ENCODE assay signal across 16 cellular contexts in genomic region chr1:9676815-9677393, GRCh38. TPM values are rescaled to one million over a fixed set of nuclear protein-coding genes. Genes with fewer than 3 reads are reported as not detected.
A peak's percentile ranks its signal among the peaks of the same experiment; 100 is the strongest.
DNase-seq lines count a peak whose midpoint lies in the region; ATAC-seq and TF ChIP-seq lines count a peak whose summit lies in the region.
"Had no signal": no experiment of that assay in that cellular context is flagged by ENCODE, and none has a peak within 500 bp of the region (broad histone marks: within the 10 kb centered on the region; RNA-seq: fewer than 3 reads in every experiment).

No MANE protein-coding gene starts in this region.

- WGBS in IMR-90 (ENCODE audit: extremely low coverage in 2 of 2, insufficient read length in 1 of 2), 2 experiments, result 57% methylated on average over 5 of the region's 10 CpGs; no CpG with 5 or more reads in 1 of the 2 experiments

- H3K27ac ChIP-seq in IMR-90 (ENCODE audit: insufficient read depth, low read length), result no peak overlapping the region
- no peak overlapping the region for H3K27ac ChIP-seq in osteoblast (ENCODE audit: low read depth, low read length)
- H3K27ac ChIP-seq: heart right ventricle, neural progenitor cell, testis had no signal

- H3K4me1 Mint-ChIP-seq in T-helper 1 cell treated with Interleukin-12 subunit alpha and Interleukin-12 subunit beta and Interleukin-4 antibody, amounts not matched to agents 30 μg/mL and 1 μg/mL, for 36 hours (ENCODE audit: low read depth), result peaks cover 30% of the 10 kb centered on the region
- peaks cover 55% of the 10 kb centered on the region for H3K4me1 Mint-ChIP-seq in activated naive CD8-positive, alpha-beta T cell treated with anti-CD3 and anti-CD28 coated beads, Interleukin-2, amount 10 ng/mL, durations not matched to agents 7 days and 5 days
- H3K4me1 Mint-ChIP-seq in chondrocyte (ENCODE audit: low read depth), result no peaks in the 10 kb centered on the region

- H2BK5ac ChIP-seq in IMR-90 (ENCODE audit: low read depth, low read length, poor library complexity, severe bottlenecking), result no peak overlapping the region

- no peak overlapping the region for H3K4me3 Mint-ChIP-seq in T-helper 1 cell treated with Interleukin-12 subunit alpha and Interleukin-12 subunit beta and Interleukin-4 antibody, amounts not matched to agents 30 μg/mL and 1 μg/mL, for 36 hours
- no peak overlapping the region for H3K4me3 Mint-ChIP-seq in activated naive CD8-positive, alpha-beta T cell treated with anti-CD3 and anti-CD28 coated beads, Interleukin-2, amount 10 ng/mL, durations not matched to agents 7 days and 5 days
- H3K4me3 Mint-ChIP-seq in chondrocyte (ENCODE audit: unreplicated experiment), result no peak overlapping the region
- H3K4me3 Mint-ChIP-seq: neural progenitor cell had no signal

- no peak overlapping the region for H3K4me2 ChIP-seq in IMR-90 (ENCODE audit: low read depth, low read length)
- no peak overlapping the region for H3K4me2 ChIP-seq in osteoblast (ENCODE audit: insufficient read depth, low read length)
- H3K4me2 ChIP-seq: neural progenitor cell had no signal

- H3K79me2 ChIP-seq in osteoblast (ENCODE audit: insufficient read depth, low read length), result no peaks in the 10 kb centered on the region

- H3K9me3 ChIP-seq in IMR-90 (ENCODE audit: control insufficient read depth, insufficient read depth, low read length) (no peaks in the 10 kb centered on the region), osteoblast (ENCODE audit: low read depth, low read length) (no peaks in the 10 kb centered on the region), mucosa of descending colon (no peaks in the 10 kb centered on the region)
- H3K9me3 ChIP-seq: heart right ventricle, testis had no signal

- H4K5ac ChIP-seq in IMR-90 (ENCODE audit: low read depth, low read length), result no peak overlapping the region

- H3K4me1 ChIP-seq in IMR-90 (ENCODE audit: control insufficient read depth, insufficient read depth, low read length) (peaks cover 1% of the 10 kb centered on the region), osteoblast (ENCODE audit: insufficient read depth, low read length) (no peaks in the 10 kb centered on the region), mucosa of descending colon (ENCODE audit: low read depth) (no peaks in the 10 kb centered on the region)
- H3K4me1 ChIP-seq: neural progenitor cell, testis had no signal

- CTCF ChIA-PET in IMR-90 (lab: Yijun Ruan, JAX), result no interaction called here

- H3K18ac ChIP-seq in IMR-90 (ENCODE audit: low read depth, low read length), result no peak overlapping the region

- TF ChIP-seq CTCF in IMR-90 (conservative IDR thresholded peaks at IDR 0.05; ENCODE audit: low read depth, low read length) (no peak), osteoblast (IDR thresholded peaks at IDR 0.05; ENCODE audit: extremely low read depth, low read depth, low read length) (no peak), mucosa of descending colon (IDR thresholded peaks at IDR 0.05) (no peak), chondrocyte (IDR thresholded peaks at IDR 0.05) (no peak)

- no peak overlapping the region for H4K8ac ChIP-seq in IMR-90 (ENCODE audit: low read depth in 2 of 2, low read length in 2 of 2)

- intact Hi-C loops in IMR-90 (cut with micrococcal nuclease), result no loop called here
- intact Hi-C loops in mucosa of descending colon (cut with DNase I, micrococcal nuclease), result no loop called here

- DNase-seq in T-helper 1 cell (no peak), IMR-90 (no peak), osteoblast (ENCODE audit: insufficient read length, low spot score, missing footprints) (peak; percentile 63), mucosa of descending colon (no peak), chondrocyte (ENCODE audit: low spot score) (no peak)
- no peak for DNase-seq in activated naive CD8-positive, alpha-beta T cell treated with anti-CD3 and anti-CD28 coated beads, Interleukin-2, amount 10 ng/mL, durations not matched to agents 7 days and 5 days
- DNase-seq: activated CD4-positive, alpha-beta T cell treated with anti-CD3 and anti-CD28 coated beads for 4 hours; DMS53; heart right ventricle; NCI-H1105; small intestine; testis had no signal

- ATAC-seq in IMR-90 (ENCODE audit: low read depth) (peak; percentile 51), GM21528 (IDR thresholded peaks at IDR 0.05; ENCODE audit: low FRiP score, unreplicated experiment) (no peak), mucosa of descending colon (no peak)
- no peak for ATAC-seq in activated naive CD8-positive, alpha-beta T cell treated with anti-CD3 and anti-CD28 coated beads, Interleukin-2, amount 10 ng/mL, durations not matched to agents 7 days and 5 days (ENCODE audit: low read depth)
- ATAC-seq: left lobe of liver had no signal

- no peak overlapping the region for H3K56ac ChIP-seq in IMR-90 (ENCODE audit: extremely low read depth, insufficient read depth, low read length)

- no peaks in the 10 kb centered on the region for H3K27me3 Mint-ChIP-seq in T-helper 1 cell treated with Interleukin-12 subunit alpha and Interleukin-12 subunit beta and Interleukin-4 antibody, amounts not matched to agents 30 μg/mL and 1 μg/mL, for 36 hours (ENCODE audit: low read depth)
- H3K27me3 Mint-ChIP-seq in activated naive CD8-positive, alpha-beta T cell treated with anti-CD3 and anti-CD28 coated beads, Interleukin-2, amount 10 ng/mL, durations not matched to agents 7 days and 5 days, result no peaks in the 10 kb centered on the region
- no peaks in the 10 kb centered on the region for H3K27me3 Mint-ChIP-seq in chondrocyte (ENCODE audit: low read depth)

- no peaks in the 10 kb centered on the region; a peak in 1 of 4 replicates for H3K79me1 ChIP-seq in IMR-90 (ENCODE audit: low read depth in 1 of 2, low read length in 2 of 2)

- no peak overlapping the region for H3K4ac ChIP-seq in IMR-90 (ENCODE audit: low read depth, low read length)

- no peak for TF ChIP-seq POLR2A in IMR-90 (IDR thresholded peaks at IDR 0.05; ENCODE audit: low read depth, low read length)

- no peak for TF ChIP-seq RAD21 in IMR-90 (IDR thresholded peaks at IDR 0.05; ENCODE audit: low read length)

- H3K36me3 ChIP-seq in IMR-90 (ENCODE audit: control insufficient read depth, insufficient read depth, low read length) (no peaks in the 10 kb centered on the region), osteoblast (ENCODE audit: insufficient read depth, low read length) (no peaks in the 10 kb centered on the region), mucosa of descending colon (ENCODE audit: low read depth) (no peaks in the 10 kb centered on the region)
- H3K36me3 ChIP-seq: neural progenitor cell had no signal

- H3K27me3 ChIP-seq in IMR-90 (ENCODE audit: control insufficient read depth, insufficient read depth, low read length), result no peaks in the 10 kb centered on the region
- H3K27me3 ChIP-seq in osteoblast (ENCODE audit: insufficient read depth, low read length), result no peaks in the 10 kb centered on the region
- H3K27me3 ChIP-seq: heart right ventricle, neural progenitor cell, testis had no signal

- no peak overlapping the region for H2AK5ac ChIP-seq in IMR-90 (ENCODE audit: low read depth, low read length)

- no peak overlapping the region for H2BK15ac ChIP-seq in IMR-90 (ENCODE audit: low read depth, low read length)

- no peak overlapping the region for H2BK20ac ChIP-seq in IMR-90 (ENCODE audit: low read depth, low read length)

- POLR2A ChIA-PET in IMR-90 (lab: Charles Lee; ENCODE audit: unreplicated experiment), result no interaction called here
- POLR2A ChIA-PET in activated naive CD8-positive, alpha-beta T cell treated with anti-CD3 and anti-CD28 coated beads, Interleukin-2, amount 10 ng/mL, durations not matched to agents 7 days and 5 days (lab: Charles Lee), result interaction anchor here (0.7 to 1.8 kb wide), 4 partner anchors 11 to 50 kb away, joined by 3 to 6 read pairs (median 5); no protein-coding TSS in a partner anchor

- no peak overlapping the region for H3K23ac ChIP-seq in IMR-90 (ENCODE audit: low read depth, low read length)

- H2AFZ ChIP-seq in IMR-90 (replicated peaks; ENCODE audit: low read length, poor library complexity), result no peak overlapping the region
- no peak overlapping the region for H2AFZ ChIP-seq in osteoblast (ENCODE audit: low read length)
- H2AFZ ChIP-seq: neural progenitor cell had no signal

- H3K9me1 ChIP-seq in IMR-90 (ENCODE audit: insufficient read depth, low read length), result no peaks in the 10 kb centered on the region

- H4K91ac ChIP-seq in IMR-90 (ENCODE audit: insufficient read depth, low read depth, low read length), result no peak overlapping the region

- H3K9me3 Mint-ChIP-seq in T-helper 1 cell treated with Interleukin-12 subunit alpha and Interleukin-12 subunit beta and Interleukin-4 antibody, amounts not matched to agents 30 μg/mL and 1 μg/mL, for 36 hours, result no peaks in the 10 kb centered on the region
- no peaks in the 10 kb centered on the region for H3K9me3 Mint-ChIP-seq in activated naive CD8-positive, alpha-beta T cell treated with anti-CD3 and anti-CD28 coated beads, Interleukin-2, amount 10 ng/mL, durations not matched to agents 7 days and 5 days
- H3K9me3 Mint-ChIP-seq in chondrocyte (ENCODE audit: low read depth), result no peaks in the 10 kb centered on the region
- H3K9me3 Mint-ChIP-seq: neural progenitor cell had no signal

- in situ Hi-C loops in IMR-90 (cut with MboI; ENCODE audit: low sequenced_read_pairs), result no loop called here

- H4K20me1 ChIP-seq in IMR-90 (ENCODE audit: insufficient read depth, low read length) (no peaks in the 10 kb centered on the region), osteoblast (ENCODE audit: insufficient read depth, low read length) (no peaks in the 10 kb centered on the region)

- H3K14ac ChIP-seq in IMR-90 (replicated peaks; ENCODE audit: low read depth, low read length), result no peak overlapping the region

- dilution Hi-C loops in IMR-90 (cut with HindIII; ENCODE audit: low sequenced_read_pairs, unreplicated experiment), result no loop called here

- H3K9ac ChIP-seq in IMR-90 (ENCODE audit: low read depth, low read length), result no peak overlapping the region
- H3K9ac ChIP-seq: neural progenitor cell had no signal

- no TSS peak for BruUV-seq in IMR-90 (replicated peaks; lab: Mats Ljungman, UMichigan)

- H3K27ac Mint-ChIP-seq in T-helper 1 cell treated with Interleukin-12 subunit alpha and Interleukin-12 subunit beta and Interleukin-4 antibody, amounts not matched to agents 30 μg/mL and 1 μg/mL, for 36 hours, result peak overlapping the region; percentile 53
- peak overlapping the region; percentile 86 for H3K27ac Mint-ChIP-seq in activated naive CD8-positive, alpha-beta T cell treated with anti-CD3 and anti-CD28 coated beads, Interleukin-2, amount 10 ng/mL, durations not matched to agents 7 days and 5 days
- H3K27ac Mint-ChIP-seq in chondrocyte (ENCODE audit: unreplicated experiment), result no peak overlapping the region
- H3K27ac Mint-ChIP-seq: neural progenitor cell had no signal

- no peak overlapping the region for H2AK9ac ChIP-seq in IMR-90 (replicated peaks; ENCODE audit: low read depth, low read length, poor library complexity)

- no peak overlapping the region for H3K4me3 ChIP-seq in IMR-90 (ENCODE audit: insufficient read depth, low read depth, low read length)
- H3K4me3 ChIP-seq in osteoblast (ENCODE audit: insufficient read depth, low read length), result no peak overlapping the region
- H3K4me3 ChIP-seq in mucosa of descending colon, result no peak overlapping the region
- H3K4me3 ChIP-seq: heart right ventricle, neural progenitor cell, testis had no signal

- H2BK120ac ChIP-seq in IMR-90 (ENCODE audit: low read depth, low read length), result no peak overlapping the region

- H3K36me3 Mint-ChIP-seq in T-helper 1 cell treated with Interleukin-12 subunit alpha and Interleukin-12 subunit beta and Interleukin-4 antibody, amounts not matched to agents 30 μg/mL and 1 μg/mL, for 36 hours (ENCODE audit: low read depth), result peaks cover 45% of the 10 kb centered on the region
- peaks cover 41% of the 10 kb centered on the region for H3K36me3 Mint-ChIP-seq in activated naive CD8-positive, alpha-beta T cell treated with anti-CD3 and anti-CD28 coated beads, Interleukin-2, amount 10 ng/mL, durations not matched to agents 7 days and 5 days
- H3K36me3 Mint-ChIP-seq in chondrocyte (ENCODE audit: low read depth), result no peaks in the 10 kb centered on the region
- H3K36me3 Mint-ChIP-seq: neural progenitor cell had no signal

RNA-seq across cellular contexts. Expression of gene PIK3CD, which starts 25.4 kb away (rescaled TPM):
- total RNA-seq in IMR-90 (2012; rRNA removed), result 5.0 and 5.6 TPM in 2 replicates
- 12.1 and 13.6 TPM in 2 replicates for polyA plus RNA-seq in IMR-90 (2012; rRNA removed)
- 9.1 and 12.9 TPM in 2 replicates for polyA plus RNA-seq in IMR-90 (2012; cell fraction: cytosol; rRNA removed)
- polyA plus RNA-seq in IMR-90 (2012; cell fraction: nucleus; rRNA removed; ENCODE audit: low replicate concordance), result 34.1 and 56.0 TPM in 2 replicates
- total RNA-seq in activated naive CD8-positive, alpha-beta T cell treated with anti-CD3 and anti-CD28 coated beads, Interleukin-2, amount 10 ng/mL, durations not matched to agents 7 days and 5 days, result 100 to 1,000 TPM; 250 TPM
- 12.7 and 14.1 TPM in 2 replicates for total RNA-seq in osteoblast
- 10 to 100 TPM in 1 of 3 donors, 1 to 10 TPM in 2; 4.6 to 11.7 (median 4.8) TPM for total RNA-seq in mucosa of descending colon
- 2.9 to 4.5 TPM (median 4.3 TPM) in 3 replicates for total RNA-seq in chondrocyte

Comparison
In these comparisons a context has a peak if more than half of its experiments do, and no peak if none do; other contexts are left out.
1. RNA of gene PIK3CD, which starts 25.4 kb away (total RNA-seq): 250 TPM in activated naive CD8-positive, alpha-beta T cell treated with anti-CD3 and anti-CD28 coated beads, Interleukin-2, amount 10 ng/mL, durations not matched to agents 7 days and 5 days; 12.7 to 14.1 TPM in osteoblast, 5.0 to 5.6 TPM in IMR-90, 4.6 to 11.7 TPM in mucosa of descending colon and 2.9 to 4.5 TPM in chondrocyte; every median in the first group is over 10 times any median in the second.